Comparison of ENCODE assay signal across 13 cellular contexts in the genomic region with DNA sequence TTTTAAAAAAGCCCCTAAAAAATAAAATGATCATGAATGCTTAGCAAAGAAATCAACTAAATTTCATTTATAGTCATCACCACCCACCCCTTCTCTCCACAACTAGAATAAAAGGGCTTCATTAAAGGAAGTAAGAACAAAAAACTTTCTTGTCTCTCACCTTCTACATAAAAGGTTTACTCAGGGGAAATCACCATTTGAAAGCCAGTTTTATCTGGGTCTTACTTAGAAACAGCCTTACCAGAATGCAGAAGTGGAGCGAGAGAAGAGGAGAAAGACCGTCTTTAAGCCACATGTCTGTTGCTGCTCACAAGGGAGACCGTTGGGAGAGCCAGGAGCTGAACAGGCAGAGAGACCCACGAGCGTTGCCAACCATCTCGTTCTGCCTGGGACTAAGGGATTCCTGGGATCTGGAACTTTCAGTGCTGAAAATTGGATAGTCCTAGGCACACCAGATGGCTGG.
A peak's percentile ranks its signal among the peaks of the same experiment; 100 is the strongest.
DNase-seq lines count a peak whose midpoint lies in the region; ATAC-seq and TF ChIP-seq lines count a peak whose summit lies in the region.
"Had no signal": no experiment of that assay in that cellular context is flagged by ENCODE, and none has a peak within 500 bp of the region (broad histone marks: within the 10 kb centered on the region; RNA-seq: fewer than 3 reads in every experiment).

No MANE protein-coding gene starts in this region.

- no peak for TF ChIP-seq CTCF in coronary artery (IDR thresholded peaks at IDR 0.05)
- TF ChIP-seq CTCF in sigmoid colon (IDR thresholded peaks at IDR 0.05): no peak

- H3K27ac ChIP-seq in coronary artery: no peak overlapping the region
- H3K27ac ChIP-seq in sigmoid colon: no peak overlapping the region

- peak; percentile 71 for ATAC-seq in HG02870 (IDR thresholded peaks at IDR 0.05; ENCODE audit: unreplicated experiment)
- ATAC-seq: Panc1 had no signal

- no peaks in the 10 kb centered on the region for H3K36me3 ChIP-seq in sigmoid colon

- TF ChIP-seq POLR2A in sigmoid colon (IDR thresholded peaks at IDR 0.05): no peak

- H3K9me3 ChIP-seq in sigmoid colon: no peaks in the 10 kb centered on the region

- TF ChIP-seq EP300 in sigmoid colon (IDR thresholded peaks at IDR 0.05): no peak

- POLR2A ChIA-PET in activated CD4-positive, alpha-beta memory T cell treated with anti-CD3 and anti-CD28 coated beads for 36 hours (lab: Charles Lee): no interaction called here

- H3K9me3 Mint-ChIP-seq in activated naive CD4-positive, alpha-beta T cell treated with anti-CD3 and anti-CD28 coated beads, Interleukin-2, amount 50 U/mL, for 24 hours: no peaks in the 10 kb centered on the region
- no peaks in the 10 kb centered on the region for H3K9me3 Mint-ChIP-seq in activated CD4-positive, alpha-beta memory T cell treated with anti-CD3 and anti-CD28 coated beads for 36 hours
- no peaks in the 10 kb centered on the region for H3K9me3 Mint-ChIP-seq in stimulated activated naive CD8-positive, alpha-beta T cell treated with anti-CD3 and anti-CD28 coated beads, Interleukin-15, Interleukin-2, amounts not matched to agents 100 ng/mL and 50 ng/mL, for 24 hours
- H3K9me3 Mint-ChIP-seq: H9 had no signal

- peaks cover 0 to 2% (median 2%) of the 10 kb centered on the region in 4 donors for H3K4me1 ChIP-seq in sigmoid colon

- no peaks in the 10 kb centered on the region for H3K36me3 Mint-ChIP-seq in activated naive CD4-positive, alpha-beta T cell treated with anti-CD3 and anti-CD28 coated beads, Interleukin-2, amount 50 U/mL, for 24 hours
- no peaks in the 10 kb centered on the region for H3K36me3 Mint-ChIP-seq in activated CD4-positive, alpha-beta memory T cell treated with anti-CD3 and anti-CD28 coated beads for 36 hours
- no peaks in the 10 kb centered on the region for H3K36me3 Mint-ChIP-seq in stimulated activated naive CD8-positive, alpha-beta T cell treated with anti-CD3 and anti-CD28 coated beads, Interleukin-15, Interleukin-2, amounts not matched to agents 100 ng/mL and 50 ng/mL, for 24 hours (ENCODE audit: low read depth)

- peak overlapping the region; percentile 49 for H3K4me3 Mint-ChIP-seq in activated naive CD4-positive, alpha-beta T cell treated with anti-CD3 and anti-CD28 coated beads, Interleukin-2, amount 50 U/mL, for 24 hours
- peak overlapping the region; percentile 59 for H3K4me3 Mint-ChIP-seq in activated CD4-positive, alpha-beta memory T cell treated with anti-CD3 and anti-CD28 coated beads for 36 hours
- peak overlapping the region; percentile 62 for H3K4me3 Mint-ChIP-seq in stimulated activated naive CD8-positive, alpha-beta T cell treated with anti-CD3 and anti-CD28 coated beads, Interleukin-15, Interleukin-2, amounts not matched to agents 100 ng/mL and 50 ng/mL, for 24 hours
- H3K4me3 Mint-ChIP-seq: H9 had no signal

- peaks cover 18% of the 10 kb centered on the region for H3K4me1 Mint-ChIP-seq in activated naive CD4-positive, alpha-beta T cell treated with anti-CD3 and anti-CD28 coated beads, Interleukin-2, amount 50 U/mL, for 24 hours
- H3K4me1 Mint-ChIP-seq in activated CD4-positive, alpha-beta memory T cell treated with anti-CD3 and anti-CD28 coated beads for 36 hours (ENCODE audit: low read depth): peaks cover 47% of the 10 kb centered on the region
- peaks cover 55% of the 10 kb centered on the region for H3K4me1 Mint-ChIP-seq in stimulated activated naive CD8-positive, alpha-beta T cell treated with anti-CD3 and anti-CD28 coated beads, Interleukin-15, Interleukin-2, amounts not matched to agents 100 ng/mL and 50 ng/mL, for 24 hours (ENCODE audit: low read depth)

- WGBS in sigmoid colon, 2 donors: 44 to 72% methylated on average over 6 of the region's 6 CpGs

- H3K4me3 ChIP-seq in coronary artery (no peak overlapping the region), sigmoid colon (no peak overlapping the region)

- CTCF ChIA-PET in activated CD4-positive, alpha-beta memory T cell treated with anti-CD3 and anti-CD28 coated beads for 36 hours (lab: Charles Lee): no interaction called here

- intact Hi-C loops in activated CD4-positive, alpha-beta memory T cell treated with anti-CD3 and anti-CD28 coated beads for 36 hours (cut with micrococcal nuclease): loop anchor here (1.0 to 10.0 kb wide), 3 partner anchors 260 to 680 kb away; no protein-coding TSS in a partner anchor
- intact Hi-C loops in sigmoid colon (cut with DNase I): no loop called here

- H3K27me3 Mint-ChIP-seq in activated naive CD4-positive, alpha-beta T cell treated with anti-CD3 and anti-CD28 coated beads, Interleukin-2, amount 50 U/mL, for 24 hours: no peaks in the 10 kb centered on the region
- H3K27me3 Mint-ChIP-seq in activated CD4-positive, alpha-beta memory T cell treated with anti-CD3 and anti-CD28 coated beads for 36 hours: no peaks in the 10 kb centered on the region
- H3K27me3 Mint-ChIP-seq in stimulated activated naive CD8-positive, alpha-beta T cell treated with anti-CD3 and anti-CD28 coated beads, Interleukin-15, Interleukin-2, amounts not matched to agents 100 ng/mL and 50 ng/mL, for 24 hours: peaks cover 6% of the 10 kb centered on the region

- H3K27me3 ChIP-seq in sigmoid colon: no peaks in the 10 kb centered on the region

- no peak for DNase-seq in activated naive CD4-positive, alpha-beta T cell (lab: John Stamatoyannopoulos, UW)
- peak; percentile 25 for DNase-seq in activated CD4-positive, alpha-beta memory T cell treated with anti-CD3 and anti-CD28 coated beads for 36 hours
- DNase-seq in coronary artery (ENCODE audit: low spot score) (no peak), inferior parietal cortex (ENCODE audit: extremely low spot score) (no peak), sigmoid colon (no peak)
- DNase-seq: activated CD4-positive, CD25-positive, alpha-beta regulatory T cell; GF-D8; H9; NCI-H1694 treated with DMSO at 0.1 percent for 48 hours had no signal

- H3K27ac Mint-ChIP-seq in activated naive CD4-positive, alpha-beta T cell treated with anti-CD3 and anti-CD28 coated beads, Interleukin-2, amount 50 U/mL, for 24 hours: peak overlapping the region; percentile 93
- H3K27ac Mint-ChIP-seq in activated CD4-positive, alpha-beta memory T cell treated with anti-CD3 and anti-CD28 coated beads for 36 hours: peak overlapping the region; percentile 85
- peak overlapping the region; percentile 58 for H3K27ac Mint-ChIP-seq in stimulated activated naive CD8-positive, alpha-beta T cell treated with anti-CD3 and anti-CD28 coated beads, Interleukin-15, Interleukin-2, amounts not matched to agents 100 ng/mL and 50 ng/mL, for 24 hours
- H3K27ac Mint-ChIP-seq: H9 had no signal
